ENCODE assay signal across 8 cellular contexts in genomic region chr2:20868377-20868776, GRCh38.
DNase-seq lines count a peak whose midpoint lies in the region; ATAC-seq lines count a peak whose summit lies in the region.

No MANE protein-coding gene starts in this region.

- peak; percentile 39 to 44 for DNase-seq in activated CD4-positive, alpha-beta T cell treated with anti-CD3 and anti-CD28 coated beads for 4 hours
- peak; percentile 11 to 13 for DNase-seq in stimulated activated CD4-positive, alpha-beta T cell treated with anti-CD3 and anti-CD28 coated beads, Interleukin-1b, Interleukin-23, amount 100 ng/mL, for 4 hours (ENCODE audit: low read depth in 2 of 2)
- DNase-seq in hypothalamus (lab: John Stamatoyannopoulos, UW) (no peak), hepatic stellate cell (ENCODE audit: low spot score) (no peak), NOMO-1 (lab: John Stamatoyannopoulos, UW; ENCODE audit: unreplicated experiment in 2 of 2) (no peak)

- ATAC-seq in GM18511 (IDR thresholded peaks at IDR 0.05; ENCODE audit: unreplicated experiment) (peak; percentile 100), HG02870 (IDR thresholded peaks at IDR 0.05; ENCODE audit: unreplicated experiment) (peak; percentile 100), GM18861 (IDR thresholded peaks at IDR 0.05; ENCODE audit: unreplicated experiment) (no peak)

Comparison
In these comparisons a context has a peak if more than half of its experiments do, and no peak if none do; other contexts are left out.
1. DNase-seq: peak in activated CD4-positive, alpha-beta T cell treated with anti-CD3 and anti-CD28 coated beads for 4 hours (2 of 2) and stimulated activated CD4-positive, alpha-beta T cell treated with anti-CD3 and anti-CD28 coated beads, Interleukin-1b, Interleukin-23, amount 100 ng/mL, for 4 hours (2 of 2); none in hypothalamus (0 of 51), hepatic stellate cell (single experiment) and NOMO-1 (0 of 2).